Comparison of ENCODE assay signal across 1 cellular context in genomic region chr20:17825251-17825691, GRCh38.
TF ChIP-seq lines count a peak whose summit lies in the region.

No MANE protein-coding gene starts in this region.

TF ChIP-seq in HepG2, 621 proteins besides CTCF, POLR2A, EP300 and RAD21 (continued from another document and continues in another):
- TF ChIP-seq ZNF597 (CRISPR knock-in tag; IDR thresholded peaks at IDR 0.05) (no peak), RFXAP (CRISPR knock-in tag; IDR thresholded peaks at IDR 0.05; ENCODE audit: borderline replicate concordance) (no peak), KAT8 (CRISPR knock-in tag; IDR thresholded peaks at IDR 0.05) (peak; percentile 61; the same call in 1 of the 2 replicates), ZFX (CRISPR knock-in tag; IDR thresholded peaks at IDR 0.05; ENCODE audit: low read depth) (no peak), ZFP1 (CRISPR knock-in tag; IDR thresholded peaks at IDR 0.05) (no peak), ZNF33A (CRISPR knock-in tag; IDR thresholded peaks at IDR 0.05; ENCODE audit: borderline replicate concordance) (no peak), BCL6 (CRISPR knock-in tag; IDR thresholded peaks at IDR 0.05) (peak; percentile 37; the same call in 1 of the 2 replicates), SNRNP70 (IDR thresholded peaks at IDR 0.05; ENCODE audit: low read depth, low read length) (no peak), ZNF460 (CRISPR knock-in tag; IDR thresholded peaks at IDR 0.05; ENCODE audit: borderline replicate concordance) (no peak), ZNF12 (CRISPR knock-in tag; IDR thresholded peaks at IDR 0.05) (no peak), GRHL1 (CRISPR knock-in tag; conservative IDR thresholded peaks at IDR 0.05) (no peak), FLYWCH1 (CRISPR knock-in tag; IDR thresholded peaks at IDR 0.05) (no peak), ARID5B (CRISPR knock-in tag; IDR thresholded peaks at IDR 0.05) (peak; percentile 34; the same call in 1 of the 2 replicates), ATF3 (CRISPR knock-in tag; IDR thresholded peaks at IDR 0.05) (no peak), KAT2B (IDR thresholded peaks at IDR 0.05; ENCODE audit: borderline replicate concordance, low read depth, low read length) (no peak), ZNF839 (CRISPR knock-in tag; IDR thresholded peaks at IDR 0.05; ENCODE audit: borderline replicate concordance) (no peak), GLMP (CRISPR knock-in tag; IDR thresholded peaks at IDR 0.05; ENCODE audit: borderline replicate concordance) (no peak), ZNF639 (CRISPR knock-in tag; conservative IDR thresholded peaks at IDR 0.05) (no peak), CBFB (CRISPR knock-in tag; IDR thresholded peaks at IDR 0.05) (no peak), ZNF562 (CRISPR knock-in tag; IDR thresholded peaks at IDR 0.05; ENCODE audit: borderline replicate concordance) (no peak), GATA4 (IDR thresholded peaks at IDR 0.05; ENCODE audit: borderline replicate concordance, low read depth) (no peak), DDIT3 (CRISPR knock-in tag; IDR thresholded peaks at IDR 0.05) (no peak), REST (IDR thresholded peaks at IDR 0.05; ENCODE audit: borderline replicate concordance in 1 of 2, low read depth in 1 of 2, low read length in 2 of 2) (no peak), TFAP4 (IDR thresholded peaks at IDR 0.05; ENCODE audit: borderline replicate concordance, low read depth) (no peak), POGZ (CRISPR knock-in tag; IDR thresholded peaks at IDR 0.05) (no peak), ASH2L (IDR thresholded peaks at IDR 0.05; ENCODE audit: insufficient read length, low read depth, low read length) (no peak), HMGXB4 (CRISPR knock-in tag; IDR thresholded peaks at IDR 0.05; ENCODE audit: borderline replicate concordance in 1 of 2, low read depth in 1 of 2) (peak in 1 of 2 experiments; percentile 31; a peak in 1 of 4 replicates), ZNF30 (CRISPR knock-in tag; IDR thresholded peaks at IDR 0.05) (no peak), HNF1A (IDR thresholded peaks at IDR 0.05; ENCODE audit: low read depth) (no peak), HNF1A (CRISPR knock-in tag; IDR thresholded peaks at IDR 0.05; ENCODE audit: borderline replicate concordance) (no peak), ZNF317 (CRISPR knock-in tag; IDR thresholded peaks at IDR 0.05) (no peak), ZBTB7B (CRISPR knock-in tag; IDR thresholded peaks at IDR 0.05) (peak; percentile 75; the same call in 1 of the 2 replicates), ZSCAN9 (CRISPR knock-in tag; IDR thresholded peaks at IDR 0.05; ENCODE audit: borderline replicate concordance) (no peak), ZBTB26 (CRISPR knock-in tag; IDR thresholded peaks at IDR 0.05; ENCODE audit: borderline replicate concordance) (no peak), ZNF251 (CRISPR knock-in tag; IDR thresholded peaks at IDR 0.05) (no peak)
